Comparison of ENCODE assay signal across 19 cellular contexts in genomic region chr2:97928591-97928990, GRCh38.
DNase-seq lines count a peak whose midpoint lies in the region; ATAC-seq, FAIRE-seq and TF ChIP-seq lines count a peak whose summit lies in the region.
"Had no signal": no experiment of that assay in that cellular context is flagged by ENCODE, and none has a peak within 500 bp of the region (broad histone marks: within the 10 kb centered on the region; RNA-seq: fewer than 3 reads in every experiment).

No MANE protein-coding gene starts in this region.

- H3K4me3 Mint-ChIP-seq in stimulated activated memory B cell treated with anti-CD40 and anti-IgM and Interleukin-4, amounts not matched to agents 10 μg/mL and 1 μg/mL and 100 μg/mL, for 72 hours = no peak overlapping the region
- H3K4me3 Mint-ChIP-seq: GM23338, H9, T-cell had no signal

- no peak for ATAC-seq in stimulated activated memory B cell treated with anti-CD40 and anti-IgM and Interleukin-4, amounts not matched to agents 10 μg/mL and 1 μg/mL and 100 μg/mL, for 72 hours
- ATAC-seq: GM23338, T-cell had no signal

- no peak for TF ChIP-seq POLR2A in GM12892 (IDR thresholded peaks at IDR 0.05; ENCODE audit: low read depth, low read length)

- peaks cover 29% of the 10 kb centered on the region for H3K36me3 Mint-ChIP-seq in stimulated activated memory B cell treated with anti-CD40 and anti-IgM and Interleukin-4, amounts not matched to agents 10 μg/mL and 1 μg/mL and 100 μg/mL, for 72 hours

- peak; percentile 10 for DNase-seq in DMS 273 treated with DMSO at 0.1 percent for 48 hours (lab: John Stamatoyannopoulos, UW)
- DNase-seq in GM12892 (ENCODE audit: insufficient read length) = no peak
- peak; percentile 79 for DNase-seq in NCI-H69 (lab: John Stamatoyannopoulos, UW)
- DNase-seq in NCI-H510A (lab: John Stamatoyannopoulos, UW) = no peak
- no peak for DNase-seq in SHP77 (lab: John Stamatoyannopoulos, UW)
- no peak for DNase-seq in NOMO-1 treated with dmso at 0.1 percent for 144 hours (lab: John Stamatoyannopoulos, UW; ENCODE audit: unreplicated experiment)
- DNase-seq: BE2C, Calu3, H9, NCI-H1048, NCI-H187, NCI-H2081 treated with DMSO at 0.1 percent for 48 hours, NCI-H446 treated with DMSO at 0.1 percent for 48 hours, NCI-H774, Right ventricle myocardium superior, RPMI8226, T-cell had no signal

- H3K27ac Mint-ChIP-seq in stimulated activated memory B cell treated with anti-CD40 and anti-IgM and Interleukin-4, amounts not matched to agents 10 μg/mL and 1 μg/mL and 100 μg/mL, for 72 hours = peak overlapping the region; percentile 74
- H3K27ac Mint-ChIP-seq: GM23338, H9, T-cell had no signal

- peaks cover 62% of the 10 kb centered on the region for H3K4me1 Mint-ChIP-seq in stimulated activated memory B cell treated with anti-CD40 and anti-IgM and Interleukin-4, amounts not matched to agents 10 μg/mL and 1 μg/mL and 100 μg/mL, for 72 hours
- H3K4me1 Mint-ChIP-seq: GM23338 had no signal

- no peaks in the 10 kb centered on the region for H3K27me3 Mint-ChIP-seq in stimulated activated memory B cell treated with anti-CD40 and anti-IgM and Interleukin-4, amounts not matched to agents 10 μg/mL and 1 μg/mL and 100 μg/mL, for 72 hours
- H3K27me3 Mint-ChIP-seq: T-cell had no signal

- no peaks in the 10 kb centered on the region for H3K9me3 Mint-ChIP-seq in stimulated activated memory B cell treated with anti-CD40 and anti-IgM and Interleukin-4, amounts not matched to agents 10 μg/mL and 1 μg/mL and 100 μg/mL, for 72 hours
- H3K9me3 Mint-ChIP-seq: GM23338, H9 had no signal

- peak; percentile 70 for FAIRE-seq in GM12892 (lab: Jason Lieb, UNC)

Comparison
In these comparisons a context has a peak if more than half of its experiments do, and no peak if none do; other contexts are left out.
1. DNase-seq: peak in DMS 273 treated with DMSO at 0.1 percent for 48 hours (single experiment) and NCI-H69 (single experiment); none in GM12892 (single experiment), NCI-H510A (single experiment), SHP77 (0 of 2) and NOMO-1 treated with dmso at 0.1 percent for 144 hours (single experiment).